ENCODE assay signal across 8 cellular contexts in genomic region chr2:191679818-191680600, GRCh38. TPM values are rescaled to one million over a fixed set of nuclear protein-coding genes. Genes with fewer than 3 reads are reported as not detected.
A peak's percentile ranks its signal among the peaks of the same experiment; 100 is the strongest.
DNase-seq lines count a peak whose midpoint lies in the region; ATAC-seq lines count a peak whose summit lies in the region.

No MANE protein-coding gene starts in this region.

- CTCF ChIA-PET in activated CD8-positive, alpha-beta memory T cell treated with anti-CD3 and anti-CD28 coated beads, Interleukin-2, amount 10 ng/mL, durations not matched to agents 7 days and 5 days (lab: Charles Lee) = interaction anchor here (0.9 to 2.9 kb wide), 4 partner anchors 9 to 113 kb away, joined by 3 to 10 read pairs (median 3); no protein-coding TSS in a partner anchor

- H3K4me1 Mint-ChIP-seq in activated CD8-positive, alpha-beta memory T cell treated with anti-CD3 and anti-CD28 coated beads, Interleukin-2, amount 10 ng/mL, durations not matched to agents 7 days and 5 days = peaks cover 52% of the 10 kb centered on the region

- no peak for DNase-seq in activated CD8-positive, alpha-beta memory T cell treated with anti-CD3 and anti-CD28 coated beads, Interleukin-2, amount 10 ng/mL, durations not matched to agents 7 days and 5 days
- no peak for DNase-seq in activated CD8-positive, alpha-beta memory T cell treated with anti-CD3 and anti-CD28 coated beads for 24 hours
- DNase-seq in OCI-M1 (lab: John Stamatoyannopoulos, UW) = peak; percentile 65
- DNase-seq in dermis blood vessel endothelial cell = peak; percentile 85
- no peak for DNase-seq in skeletal muscle cell (ENCODE audit: low read depth)
- DNase-seq in activated effector memory CD4-positive, alpha-beta T cell treated with Interleukin-2 at 50 U/mL for 16 hours = no peak
- DNase-seq in NCI-H1930 (lab: John Stamatoyannopoulos, UW) = no peak

- H3K9me3 Mint-ChIP-seq in activated CD8-positive, alpha-beta memory T cell treated with anti-CD3 and anti-CD28 coated beads, Interleukin-2, amount 10 ng/mL, durations not matched to agents 7 days and 5 days (ENCODE audit: low read depth) = no peaks in the 10 kb centered on the region

- no peak for ATAC-seq in activated CD8-positive, alpha-beta memory T cell treated with anti-CD3 and anti-CD28 coated beads, Interleukin-2, amount 10 ng/mL, durations not matched to agents 7 days and 5 days
- peak; percentile 32 for ATAC-seq in HG02885 (IDR thresholded peaks at IDR 0.05; ENCODE audit: poor library complexity, unreplicated experiment)

- H3K4me3 ChIP-seq in skeletal muscle cell (ENCODE audit: low read depth, low read length) = peak overlapping the region; percentile 76

- H3K27me3 Mint-ChIP-seq in activated CD8-positive, alpha-beta memory T cell treated with anti-CD3 and anti-CD28 coated beads, Interleukin-2, amount 10 ng/mL, durations not matched to agents 7 days and 5 days = no peaks in the 10 kb centered on the region

- H3K27ac Mint-ChIP-seq in activated CD8-positive, alpha-beta memory T cell treated with anti-CD3 and anti-CD28 coated beads, Interleukin-2, amount 10 ng/mL, durations not matched to agents 7 days and 5 days = peak overlapping the region; percentile 100

- H3K36me3 Mint-ChIP-seq in activated CD8-positive, alpha-beta memory T cell treated with anti-CD3 and anti-CD28 coated beads, Interleukin-2, amount 10 ng/mL, durations not matched to agents 7 days and 5 days = peaks cover 48% of the 10 kb centered on the region

- peak overlapping the region; percentile 100 for H3K4me3 Mint-ChIP-seq in activated CD8-positive, alpha-beta memory T cell treated with anti-CD3 and anti-CD28 coated beads, Interleukin-2, amount 10 ng/mL, durations not matched to agents 7 days and 5 days

RNA-seq across cellular contexts. Expression of gene NABP1, which starts 2.1 kb away (rescaled TPM):
- 10 to 100 TPM; 49.2 to 52.3 TPM for total RNA-seq in activated CD8-positive, alpha-beta memory T cell treated with anti-CD3 and anti-CD28 coated beads, Interleukin-2, amount 10 ng/mL, durations not matched to agents 7 days and 5 days
- 15.7 and 20.9 TPM in 2 replicates for total RNA-seq in dermis blood vessel endothelial cell

Comparison
In these comparisons a context has a peak if more than half of its experiments do, and no peak if none do; other contexts are left out.
1. DNase-seq: peak in OCI-M1 (single experiment) and dermis blood vessel endothelial cell (single experiment); none in activated CD8-positive, alpha-beta memory T cell treated with anti-CD3 and anti-CD28 coated beads, Interleukin-2, amount 10 ng/mL, durations not matched to agents 7 days and 5 days (single experiment), activated CD8-positive, alpha-beta memory T cell treated with anti-CD3 and anti-CD28 coated beads for 24 hours (single experiment), skeletal muscle cell (single experiment), activated effector memory CD4-positive, alpha-beta T cell treated with Interleukin-2 at 50 U/mL for 16 hours (single experiment) and NCI-H1930 (0 of 2).